Comparison of ENCODE assay signal across 1 cellular context in genomic region chr3:180989291-180990163, GRCh38.
A peak's percentile ranks its signal among the peaks of the same experiment; 100 is the strongest.
TF ChIP-seq lines count a peak whose summit lies in the region.

Gene DNAJC19 (minus strand): TSS chr3:180989736. CDS start chr3:180989602, 134 bp downstream.

TF ChIP-seq in GM12878, 131 proteins besides CTCF, POLR2A, EP300 and RAD21 (continued from another document and continues in another):
- TF ChIP-seq, protein P1, sequence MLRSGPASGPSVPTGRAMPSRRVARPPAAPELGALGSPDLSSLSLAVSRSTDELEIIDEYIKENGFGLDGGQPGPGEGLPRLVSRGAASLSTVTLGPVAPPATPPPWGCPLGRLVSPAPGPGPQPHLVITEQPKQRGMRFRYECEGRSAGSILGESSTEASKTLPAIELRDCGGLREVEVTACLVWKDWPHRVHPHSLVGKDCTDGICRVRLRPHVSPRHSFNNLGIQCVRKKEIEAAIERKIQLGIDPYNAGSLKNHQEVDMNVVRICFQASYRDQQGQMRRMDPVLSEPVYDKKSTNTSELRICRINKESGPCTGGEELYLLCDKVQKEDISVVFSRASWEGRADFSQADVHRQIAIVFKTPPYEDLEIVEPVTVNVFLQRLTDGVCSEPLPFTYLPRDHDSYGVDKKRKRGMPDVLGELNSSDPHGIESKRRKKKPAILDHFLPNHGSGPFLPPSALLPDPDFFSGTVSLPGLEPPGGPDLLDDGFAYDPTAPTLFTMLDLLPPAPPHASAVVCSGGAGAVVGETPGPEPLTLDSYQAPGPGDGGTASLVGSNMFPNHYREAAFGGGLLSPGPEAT (IDR thresholded peaks at IDR 0.05; ENCODE audit: low read depth) = peak; percentile 84
- no peak for TF ChIP-seq USF1 (IDR thresholded peaks at IDR 0.05; ENCODE audit: borderline replicate concordance, extremely low read length, insufficient read depth, low read depth, low read length)
- TF ChIP-seq NR2F1 (conservative IDR thresholded peaks at IDR 0.05) = peak; percentile 59; the same call in 1 of the 2 replicates
- TF ChIP-seq SKIL (IDR thresholded peaks at IDR 0.05; ENCODE audit: low read depth, poor library complexity, severe bottlenecking) = no peak
- TF ChIP-seq E2F8 (IDR thresholded peaks at IDR 0.05; ENCODE audit: low read depth, partially characterized antibody) = peak; percentile 74
- TF ChIP-seq BHLHE40 (IDR thresholded peaks at IDR 0.05; ENCODE audit: borderline replicate concordance in 1 of 2, low read depth in 2 of 2, low read length in 1 of 2) = peak; percentile 10 to 72; a peak in 3 of 4 replicates
- TF ChIP-seq FOS (IDR thresholded peaks at IDR 0.05; ENCODE audit: borderline replicate concordance, extremely low read depth, insufficient read length) = no peak
- no peak for TF ChIP-seq ZNF274 (IDR thresholded peaks at IDR 0.05; ENCODE audit: insufficient read depth, insufficient read length)
- no peak for TF ChIP-seq MYC (IDR thresholded peaks at IDR 0.05; ENCODE audit: insufficient read depth, insufficient read length, insufficient replicate concordance, low read length, severe bottlenecking)
- TF ChIP-seq CHD4 (IDR thresholded peaks at IDR 0.05) = no peak
- TF ChIP-seq TCF3 (IDR thresholded peaks at IDR 0.05; ENCODE audit: borderline replicate concordance, insufficient read depth, low read depth, low read length) = 0 out of 2 replicates have a peak, but pooled peaks have one; percentile 21
- TF ChIP-seq ZNF207 (IDR thresholded peaks at IDR 0.05; ENCODE audit: borderline replicate concordance) = no peak
- TF ChIP-seq BCLAF1 (IDR thresholded peaks at IDR 0.05) = no peak
- peak; percentile 62 for TF ChIP-seq RELA (IDR thresholded peaks at IDR 0.05; ENCODE audit: borderline replicate concordance, partially characterized antibody)
- no peak; the same call in 1 of the 2 replicates for TF ChIP-seq FOXK2 (IDR thresholded peaks at IDR 0.05)
- no peak for TF ChIP-seq PRDM15 (CRISPR knock-in tag; IDR thresholded peaks at IDR 0.05)
- no peak for TF ChIP-seq CBX3 (IDR thresholded peaks at IDR 0.05; ENCODE audit: borderline replicate concordance, low read depth)
- TF ChIP-seq NFXL1 (IDR thresholded peaks at IDR 0.05; ENCODE audit: borderline replicate concordance) = no peak
- TF ChIP-seq MEF2A (IDR thresholded peaks at IDR 0.05; ENCODE audit: insufficient read depth, low read depth, low read length) = no peak
- peak; percentile 34; the same call in 2 of the 3 replicates for TF ChIP-seq POU2F2 (IDR thresholded peaks at IDR 0.05; ENCODE audit: borderline replicate concordance, low read depth, low read length)
- TF ChIP-seq BRCA1 (IDR thresholded peaks at IDR 0.05; ENCODE audit: low read depth, low read length) = no peak
- TF ChIP-seq JUNB (IDR thresholded peaks at IDR 0.05) = no peak
- TF ChIP-seq, protein P2, sequence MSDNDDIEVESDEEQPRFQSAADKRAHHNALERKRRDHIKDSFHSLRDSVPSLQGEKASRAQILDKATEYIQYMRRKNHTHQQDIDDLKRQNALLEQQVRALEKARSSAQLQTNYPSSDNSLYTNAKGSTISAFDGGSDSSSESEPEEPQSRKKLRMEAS (IDR thresholded peaks at IDR 0.05; ENCODE audit: low read depth, low read length) = peak; percentile 59; the same call in 1 of the 2 replicates
- peak; percentile 74; the same call in 1 of the 2 replicates for TF ChIP-seq GATAD2B (conservative IDR thresholded peaks at IDR 0.05; ENCODE audit: low read depth)
- no peak for TF ChIP-seq ZNF24 (IDR thresholded peaks at IDR 0.05)
- TF ChIP-seq PAX8 (IDR thresholded peaks at IDR 0.05) = no peak
- TF ChIP-seq NFYA (IDR thresholded peaks at IDR 0.05; ENCODE audit: borderline replicate concordance, low read depth, low read length) = no peak; the same call in 1 of the 2 replicates
- no peak for TF ChIP-seq ZNF384 (IDR thresholded peaks at IDR 0.05; ENCODE audit: borderline replicate concordance, low read depth, low read length)
- TF ChIP-seq PAX5 (IDR thresholded peaks at IDR 0.05; ENCODE audit: borderline replicate concordance, low read depth, low read length) = peak; percentile 21; the same call in 1 of the 2 replicates
- peak; percentile 92; the same call in 1 of the 2 replicates for TF ChIP-seq HDGF (IDR thresholded peaks at IDR 0.05)
- TF ChIP-seq FOXM1 (IDR thresholded peaks at IDR 0.05; ENCODE audit: low read depth, low read length) = 0 out of 2 replicates have a peak, but pooled peaks have one; percentile 4
- no peak for TF ChIP-seq TCF7 (IDR thresholded peaks at IDR 0.05; ENCODE audit: borderline replicate concordance)
- no peak for TF ChIP-seq CEBPZ (IDR thresholded peaks at IDR 0.05; ENCODE audit: low read depth, low read length)
- TF ChIP-seq ETV6 (conservative IDR thresholded peaks at IDR 0.05 in 1 of 2, IDR thresholded peaks at IDR 0.05 in 1 of 2; ENCODE audit: borderline replicate concordance in 1 of 2, low read depth in 1 of 2) = no peak
- no peak for TF ChIP-seq RCOR1 (conservative IDR thresholded peaks at IDR 0.05; ENCODE audit: low read depth, low read length)
- no peak for TF ChIP-seq SPI1 (IDR thresholded peaks at IDR 0.05; ENCODE audit: borderline replicate concordance, insufficient read depth, low read depth, low read length)
- TF ChIP-seq CHD1 (IDR thresholded peaks at IDR 0.05; ENCODE audit: low read depth, low read length) = no peak
- no peak for TF ChIP-seq KDM1A (IDR thresholded peaks at IDR 0.05; ENCODE audit: borderline replicate concordance)
- no peak for TF ChIP-seq RAD51 (IDR thresholded peaks at IDR 0.05)
- TF ChIP-seq ATF7 (IDR thresholded peaks at IDR 0.05; ENCODE audit: low read depth) = peak; percentile 53
- TF ChIP-seq PKNOX1 (IDR thresholded peaks at IDR 0.05) = peak; percentile 67
